Comparison of ENCODE assay signal across 10 cellular contexts in genomic region chr11:6771926-6772898, GRCh38. TPM values are rescaled to one million over a fixed set of nuclear protein-coding genes. Genes with fewer than 3 reads are reported as not detected.
DNase-seq lines count a peak whose midpoint lies in the region; ATAC-seq lines count a peak whose summit lies in the region.
"Had no signal": no experiment of that assay in that cellular context is flagged by ENCODE, and none has a peak within 500 bp of the region (broad histone marks: within the 10 kb centered on the region; RNA-seq: fewer than 3 reads in every experiment).

Gene OR2AG2, minus strand, starts transcription at chr11:6771976. Its CDS starts 3,019 bp downstream, at chr11:6768957.

- ATAC-seq in GM18870 (IDR thresholded peaks at IDR 0.05; ENCODE audit: unreplicated experiment) (peak; percentile 90), HG02610 (IDR thresholded peaks at IDR 0.05; ENCODE audit: unreplicated experiment) (peak; percentile 95), memory B cell (ENCODE audit: low read depth) (peak; percentile 100)
- ATAC-seq in stimulated activated naive CD8-positive, alpha-beta T cell treated with anti-CD3 and anti-CD28 coated beads, Interleukin-15, amount 100 ng/mL, for 72 hours: no peak
- ATAC-seq: left colon had no signal

- H3K27me3 Mint-ChIP-seq in memory B cell (no peaks in the 10 kb centered on the region), immature natural killer cell (ENCODE audit: low read depth in 3 of 3) (peaks cover 1 to 2% (median 2%) of the 10 kb centered on the region in 3 donors)
- no peaks in the 10 kb centered on the region for H3K27me3 Mint-ChIP-seq in stimulated activated naive CD8-positive, alpha-beta T cell treated with anti-CD3 and anti-CD28 coated beads, Interleukin-15, amount 100 ng/mL, for 72 hours

- in situ Hi-C loops in KBM-7 (cut with MboI; ENCODE audit: low pct_unique_long_range_greater_than_20kb, low sequenced_read_pairs): no loop called here

- DNase-seq in KBM-7: peak; percentile 66
- peak in 1 of 2 donors; percentile 22 for DNase-seq in memory B cell (ENCODE audit: low spot score in 2 of 2)
- DNase-seq in immature natural killer cell: no peak
- no peak for DNase-seq in NCI-H2196 treated with DMSO at 0.1 percent for 48 hours (lab: John Stamatoyannopoulos, UW; ENCODE audit: unreplicated experiment)
- no peak for DNase-seq in stimulated activated naive CD8-positive, alpha-beta T cell treated with anti-CD3 and anti-CD28 coated beads, Interleukin-15, amount 100 ng/mL, for 72 hours
- DNase-seq in cerebellar nuclear complex (lab: John Stamatoyannopoulos, UW): no peak
- DNase-seq: left colon, NCI-H446 treated with DMSO at 0.1 percent for 48 hours had no signal

- H3K36me3 Mint-ChIP-seq in memory B cell (no peaks in the 10 kb centered on the region), immature natural killer cell (no peaks in the 10 kb centered on the region)

- H3K4me1 Mint-ChIP-seq in memory B cell: peaks cover 9% of the 10 kb centered on the region
- no peaks in the 10 kb centered on the region for H3K4me1 Mint-ChIP-seq in immature natural killer cell
- H3K4me1 Mint-ChIP-seq in stimulated activated naive CD8-positive, alpha-beta T cell treated with anti-CD3 and anti-CD28 coated beads, Interleukin-15, amount 100 ng/mL, for 72 hours: no peaks in the 10 kb centered on the region

- H3K27ac Mint-ChIP-seq in memory B cell (peak within 1 kb of the TSS; percentile 62), immature natural killer cell (no peak within 1 kb of the TSS)
- H3K27ac Mint-ChIP-seq in stimulated activated naive CD8-positive, alpha-beta T cell treated with anti-CD3 and anti-CD28 coated beads, Interleukin-15, amount 100 ng/mL, for 72 hours: peak within 1 kb of the TSS in 1 of 2 donors; percentile 75

- H3K9me3 Mint-ChIP-seq in memory B cell (no peaks in the 10 kb centered on the region), immature natural killer cell (peaks cover 0 to 2% (median 0%) of the 10 kb centered on the region in 6 donors)
- no peaks in the 10 kb centered on the region for H3K9me3 Mint-ChIP-seq in stimulated activated naive CD8-positive, alpha-beta T cell treated with anti-CD3 and anti-CD28 coated beads, Interleukin-15, amount 100 ng/mL, for 72 hours

- H3K4me3 Mint-ChIP-seq in memory B cell (no peak within 1 kb of the TSS), immature natural killer cell (no peak within 1 kb of the TSS)
- H3K4me3 Mint-ChIP-seq in stimulated activated naive CD8-positive, alpha-beta T cell treated with anti-CD3 and anti-CD28 coated beads, Interleukin-15, amount 100 ng/mL, for 72 hours: no peak within 1 kb of the TSS

RNA-seq across cellular contexts. Expression of gene OR2AG2, which starts in this region (rescaled TPM):
- polyA plus RNA-seq in immature natural killer cell: not detected
